Comparison of ENCODE assay signal across 17 cellular contexts in the genomic region with DNA sequence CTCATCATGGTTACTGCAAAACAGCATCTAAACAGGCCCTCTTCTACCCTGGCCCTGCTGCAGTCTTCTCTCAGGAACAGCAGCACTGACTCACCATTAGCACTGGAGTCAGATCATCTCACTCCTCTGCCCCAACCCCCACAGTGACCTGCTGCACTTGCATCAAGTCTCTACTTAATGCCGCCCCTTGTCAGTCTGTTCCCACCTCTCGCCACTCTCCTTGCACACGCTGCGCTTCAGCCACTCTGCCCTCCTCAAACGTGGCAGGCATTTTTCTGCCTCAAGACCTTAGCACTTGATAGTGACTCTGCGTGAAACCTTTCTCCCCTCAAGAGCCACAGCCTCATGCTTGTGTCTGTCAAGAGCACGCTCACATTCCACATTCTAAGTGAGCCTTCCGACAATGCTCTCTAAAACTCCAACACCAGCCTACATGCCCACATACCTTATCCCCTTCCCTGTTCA. TPM values are rescaled to one million over a fixed set of nuclear protein-coding genes. Genes with fewer than 3 reads are reported as not detected.
DNase-seq lines count a peak whose midpoint lies in the region; ATAC-seq and TF ChIP-seq lines count a peak whose summit lies in the region.
"Had no signal": no experiment of that assay in that cellular context is flagged by ENCODE, and none has a peak within 500 bp of the region (broad histone marks: within the 10 kb centered on the region; RNA-seq: fewer than 3 reads in every experiment).

No MANE protein-coding gene starts in this region.

- H2AK5ac ChIP-seq in IMR-90 (ENCODE audit: low read depth, low read length), result peak overlapping the region; percentile 81

- no peaks in the 10 kb centered on the region for H3K36me3 Mint-ChIP-seq in chondrocyte (ENCODE audit: low read depth)

- H4K8ac ChIP-seq in IMR-90 (ENCODE audit: low read depth in 2 of 2, low read length in 2 of 2), result peak overlapping the region; percentile 84 to 95

- peak overlapping the region; percentile 73 for H2AK9ac ChIP-seq in IMR-90 (replicated peaks; ENCODE audit: low read depth, low read length, poor library complexity)

- H2BK20ac ChIP-seq in IMR-90 (ENCODE audit: low read depth, low read length), result peak overlapping the region; percentile 99

- in situ Hi-C loops in IMR-90 (cut with MboI; ENCODE audit: low sequenced_read_pairs), result loop anchor here (5.0 to 10.0 kb wide), 2 partner anchors 282 to 400 kb away; no protein-coding TSS in a partner anchor

- ATAC-seq in IMR-90 (ENCODE audit: low read depth) (peak; percentile 83), left lung (peak; percentile 83)
- ATAC-seq: activated T-cell treated with anti-CD3 and anti-CD28 coated beads, Interleukin-2, amount 50 U/mL, for 72 hours; psoas muscle; stimulated activated naive B cell treated with anti-CD40 and anti-IgM and Interleukin-4, amounts not matched to agents 10 μg/mL and 1 μg/mL and 100 μg/mL, for 72 hours had no signal

- H3K9me3 ChIP-seq in IMR-90 (ENCODE audit: control insufficient read depth, insufficient read depth, low read length) (no peaks in the 10 kb centered on the region), left lung (no peaks in the 10 kb centered on the region), vagina (no peaks in the 10 kb centered on the region)
- H3K9me3 ChIP-seq: BLaER1 treated with 17β-estradiol and CSF1 and Interleukin-3, amounts not matched to agents 10 nM and 100 nM; psoas muscle had no signal

- peak overlapping the region; percentile 89 for H3K27ac ChIP-seq in IMR-90 (ENCODE audit: insufficient read depth, low read length)
- peak overlapping the region in 1 of 2 donors; percentile 30 for H3K27ac ChIP-seq in left lung
- H3K27ac ChIP-seq in vagina, result no peak overlapping the region
- H3K27ac ChIP-seq: BLaER1 treated with 17β-estradiol and CSF1 and Interleukin-3, amounts not matched to agents 10 nM and 100 nM; psoas muscle had no signal

- peak overlapping the region; percentile 97 for H4K91ac ChIP-seq in IMR-90 (ENCODE audit: insufficient read depth, low read depth, low read length)

- DNase-seq in AG08396 (ENCODE audit: low spot score) (peak; percentile 48), IMR-90 (peak; percentile 85), dermis blood vessel endothelial cell (peak; percentile 56), left lung (peak in 1 of 2 donors; percentile 49), vagina (ENCODE audit: extremely low spot score in 2 of 2) (no peak), chondrocyte (ENCODE audit: low spot score) (no peak), OCI-M2 (lab: John Stamatoyannopoulos, UW; ENCODE audit: unreplicated experiment) (no peak), LoVo (ENCODE audit: low spot score) (no peak)
- DNase-seq: activated CD4-positive, alpha-beta T cell treated with anti-CD3 and anti-CD28 coated beads for 4 hours; activated T-cell treated with anti-CD3 and anti-CD28 coated beads, Interleukin-2, amount 50 U/mL, for 72 hours; OCI-M1; psoas muscle; stimulated activated naive B cell treated with anti-CD40 and anti-IgM and Interleukin-4, amounts not matched to agents 10 μg/mL and 1 μg/mL and 100 μg/mL, for 72 hours had no signal

- peak overlapping the region; percentile 74 for H3K18ac ChIP-seq in IMR-90 (ENCODE audit: low read depth, low read length)

- peak overlapping the region; percentile 92 for H3K14ac ChIP-seq in IMR-90 (replicated peaks; ENCODE audit: low read depth, low read length)

- no peaks in the 10 kb centered on the region for H3K27me3 Mint-ChIP-seq in chondrocyte (ENCODE audit: low read depth)
- H3K27me3 Mint-ChIP-seq: stimulated activated naive B cell treated with anti-CD40 and anti-IgM and Interleukin-4, amounts not matched to agents 10 μg/mL and 1 μg/mL and 100 μg/mL, for 72 hours had no signal

- TF ChIP-seq RAD21 in IMR-90 (IDR thresholded peaks at IDR 0.05; ENCODE audit: low read length), result peak; percentile 26; the same call in 1 of the 2 replicates

- no peak overlapping the region for H3K4me3 Mint-ChIP-seq in chondrocyte (ENCODE audit: unreplicated experiment)
- H3K4me3 Mint-ChIP-seq: activated T-cell treated with anti-CD3 and anti-CD28 coated beads, Interleukin-2, amount 50 U/mL, for 72 hours; stimulated activated naive B cell treated with anti-CD40 and anti-IgM and Interleukin-4, amounts not matched to agents 10 μg/mL and 1 μg/mL and 100 μg/mL, for 72 hours; T-helper 1 cell treated with Interleukin-12 subunit alpha and Interleukin-12 subunit beta and Interleukin-4 antibody, amounts not matched to agents 30 μg/mL and 1 μg/mL, for 36 hours had no signal

- CTCF ChIA-PET in IMR-90 (lab: Yijun Ruan, JAX), result interaction anchor here (1.4 kb wide), 1 partner anchor 77 kb away, joined by 3 read pairs; no protein-coding TSS in a partner anchor

- H3K27ac Mint-ChIP-seq in chondrocyte (ENCODE audit: unreplicated experiment), result no peak overlapping the region
- H3K27ac Mint-ChIP-seq: activated T-cell treated with anti-CD3 and anti-CD28 coated beads, Interleukin-2, amount 50 U/mL, for 72 hours; stimulated activated naive B cell treated with anti-CD40 and anti-IgM and Interleukin-4, amounts not matched to agents 10 μg/mL and 1 μg/mL and 100 μg/mL, for 72 hours; T-helper 1 cell treated with Interleukin-12 subunit alpha and Interleukin-12 subunit beta and Interleukin-4 antibody, amounts not matched to agents 30 μg/mL and 1 μg/mL, for 36 hours had no signal

- 37% methylated on average over 5 of the region's 8 CpGs; no CpG with 5 or more reads in 1 of the 2 experiments for WGBS in IMR-90 (ENCODE audit: extremely low coverage in 2 of 2, insufficient read length in 1 of 2), 2 experiments

- H3K56ac ChIP-seq in IMR-90 (ENCODE audit: extremely low read depth, insufficient read depth, low read length), result peak overlapping the region; percentile 79

- peak overlapping the region; percentile 70 for H4K5ac ChIP-seq in IMR-90 (ENCODE audit: low read depth, low read length)

- H4K20me1 ChIP-seq in IMR-90 (ENCODE audit: insufficient read depth, low read length), result no peaks in the 10 kb centered on the region
- H4K20me1 ChIP-seq: BLaER1 treated with 17β-estradiol and CSF1 and Interleukin-3, amounts not matched to agents 10 nM and 100 nM had no signal

- TF ChIP-seq POLR2A in IMR-90 (IDR thresholded peaks at IDR 0.05; ENCODE audit: low read depth, low read length) (no peak), vagina (IDR thresholded peaks at IDR 0.05) (no peak)

- peak overlapping the region; percentile 69 for H3K23ac ChIP-seq in IMR-90 (ENCODE audit: low read depth, low read length)

- H3K79me1 ChIP-seq in IMR-90 (ENCODE audit: low read depth in 1 of 2, low read length in 2 of 2), result peaks cover 4 to 21% of the 10 kb centered on the region in 2 experiments; a peak in 2 of 4 replicates

- no peak for TF ChIP-seq CTCF in IMR-90 (conservative IDR thresholded peaks at IDR 0.05; ENCODE audit: low read depth, low read length)
- TF ChIP-seq CTCF in left lung (IDR thresholded peaks at IDR 0.05), result no peak
- no peak for TF ChIP-seq CTCF in vagina (IDR thresholded peaks at IDR 0.05)
- TF ChIP-seq CTCF in chondrocyte (IDR thresholded peaks at IDR 0.05), result no peak

- peak overlapping the region; percentile 89 for H2BK15ac ChIP-seq in IMR-90 (ENCODE audit: low read depth, low read length)

- H3K4me3 ChIP-seq in IMR-90 (ENCODE audit: insufficient read depth, low read depth, low read length) (no peak overlapping the region), left lung (no peak overlapping the region), vagina (no peak overlapping the region)
- H3K4me3 ChIP-seq: BLaER1 treated with 17β-estradiol and CSF1 and Interleukin-3, amounts not matched to agents 10 nM and 100 nM; psoas muscle had no signal

- H3K9me3 Mint-ChIP-seq in chondrocyte (ENCODE audit: low read depth), result no peaks in the 10 kb centered on the region
- H3K9me3 Mint-ChIP-seq: activated T-cell treated with anti-CD3 and anti-CD28 coated beads, Interleukin-2, amount 50 U/mL, for 72 hours; stimulated activated naive B cell treated with anti-CD40 and anti-IgM and Interleukin-4, amounts not matched to agents 10 μg/mL and 1 μg/mL and 100 μg/mL, for 72 hours; T-helper 1 cell treated with Interleukin-12 subunit alpha and Interleukin-12 subunit beta and Interleukin-4 antibody, amounts not matched to agents 30 μg/mL and 1 μg/mL, for 36 hours had no signal

- H3K4me1 Mint-ChIP-seq in chondrocyte (ENCODE audit: low read depth), result no peaks in the 10 kb centered on the region

- no peaks in the 10 kb centered on the region for H3K36me3 ChIP-seq in IMR-90 (ENCODE audit: control insufficient read depth, insufficient read depth, low read length)
- H3K36me3 ChIP-seq in left lung, result no peaks in the 10 kb centered on the region
- H3K36me3 ChIP-seq in vagina, result no peaks in the 10 kb centered on the region

- BruUV-seq in IMR-90 (replicated peaks; lab: Mats Ljungman, UMichigan), result no TSS peak

- peaks cover 22% of the 10 kb centered on the region for H3K9me1 ChIP-seq in IMR-90 (ENCODE audit: insufficient read depth, low read length)

- dilution Hi-C loops in IMR-90 (cut with HindIII; ENCODE audit: low sequenced_read_pairs, unreplicated experiment), result no loop called here

- intact Hi-C loops in IMR-90 (cut with micrococcal nuclease) (loop anchor here (2.0 to 5.0 kb wide), 3 partner anchors 70 to 190 kb away; no protein-coding TSS in a partner anchor), left lung (cut with DNase I) (no loop called here), vagina (cut with DNase I) (no loop called here)

- peak overlapping the region; percentile 86 for H2BK5ac ChIP-seq in IMR-90 (ENCODE audit: low read depth, low read length, poor library complexity, severe bottlenecking)

- POLR2A ChIA-PET in IMR-90 (lab: Charles Lee; ENCODE audit: unreplicated experiment), result no interaction called here

- H3K4ac ChIP-seq in IMR-90 (ENCODE audit: low read depth, low read length), result peak overlapping the region; percentile 85

- H3K4me1 ChIP-seq in IMR-90 (ENCODE audit: control insufficient read depth, insufficient read depth, low read length), result peaks cover 21% of the 10 kb centered on the region
- H3K4me1 ChIP-seq in left lung, result peaks cover 5 to 19% of the 10 kb centered on the region in 2 donors
- H3K4me1 ChIP-seq in vagina, result peaks cover 7% of the 10 kb centered on the region

- peak overlapping the region; percentile 72 for H3K9ac ChIP-seq in IMR-90 (ENCODE audit: low read depth, low read length)
- H3K9ac ChIP-seq: BLaER1 treated with 17β-estradiol and CSF1 and Interleukin-3, amounts not matched to agents 10 nM and 100 nM had no signal

- H2AFZ ChIP-seq in IMR-90 (replicated peaks; ENCODE audit: low read length, poor library complexity), result peak overlapping the region; percentile 55

- H2BK120ac ChIP-seq in IMR-90 (ENCODE audit: low read depth, low read length), result peak overlapping the region; percentile 90

- peak overlapping the region; percentile 13; the same call in 1 of the 2 replicates for H3K4me2 ChIP-seq in IMR-90 (ENCODE audit: low read depth, low read length)

- H3K27me3 ChIP-seq in IMR-90 (ENCODE audit: control insufficient read depth, insufficient read depth, low read length) (no peaks in the 10 kb centered on the region), left lung (no peaks in the 10 kb centered on the region), vagina (no peaks in the 10 kb centered on the region)
- H3K27me3 ChIP-seq: BLaER1 treated with 17β-estradiol and CSF1 and Interleukin-3, amounts not matched to agents 10 nM and 100 nM had no signal

RNA-seq across cellular contexts. Expression of gene MIPEP, which starts 22.1 kb away (rescaled TPM):
- total RNA-seq in IMR-90 (2012; rRNA removed) (21.5 and 22.2 TPM in 2 replicates), dermis blood vessel endothelial cell (9.6 and 14.0 TPM in 2 replicates), left lung (10 to 100 TPM; 23.1 to 26.2 TPM), vagina (13.3 TPM), chondrocyte (13.9 to 20.2 TPM (median 14.4 TPM) in 3 replicates)
- polyA plus RNA-seq in IMR-90 (2012; rRNA removed), result 15.0 and 16.8 TPM in 2 replicates
- 6.5 and 14.3 TPM in 2 replicates for polyA plus RNA-seq in IMR-90 (2012; cell fraction: cytosol; rRNA removed)
- polyA plus RNA-seq in IMR-90 (2012; cell fraction: nucleus; rRNA removed; ENCODE audit: low replicate concordance), result 4.6 and 11.4 TPM in 2 replicates

RNA-seq across cellular contexts. Expression of gene C1QTNF9B, which starts 30.2 kb away (rescaled TPM):
- total RNA-seq in IMR-90 (2012; rRNA removed) (0.56 and 0.72 TPM in 2 replicates), dermis blood vessel endothelial cell (not detected in 2 replicates), left lung (under 1 TPM in 1 of 2 donors, not detected in 1; 0.34 TPM), vagina (not detected), chondrocyte (not detected in 3 replicates)
- 0.79 and 1.1 TPM in 2 replicates for polyA plus RNA-seq in IMR-90 (2012; rRNA removed)
- 0.19 and 0.23 TPM in 2 replicates for polyA plus RNA-seq in IMR-90 (2012; cell fraction: cytosol; rRNA removed)
- polyA plus RNA-seq in IMR-90 (2012; cell fraction: nucleus; rRNA removed; ENCODE audit: low replicate concordance), result 0.44 and 1.5 TPM in 2 replicates
- total RNA-seq: activated T-cell treated with anti-CD3 and anti-CD28 coated beads, Interleukin-2, amount 50 U/mL, for 72 hours; H1; mucosa of gallbladder had no signal

Comparison
In these comparisons a context has a peak if more than half of its experiments do, and no peak if none do; other contexts are left out.
1. DNase-seq: peak in AG08396 (single experiment), IMR-90 (single experiment) and dermis blood vessel endothelial cell (single experiment); none in vagina (0 of 2), chondrocyte (single experiment), OCI-M2 (single experiment) and LoVo (single experiment).